In the genomic region with DNA sequence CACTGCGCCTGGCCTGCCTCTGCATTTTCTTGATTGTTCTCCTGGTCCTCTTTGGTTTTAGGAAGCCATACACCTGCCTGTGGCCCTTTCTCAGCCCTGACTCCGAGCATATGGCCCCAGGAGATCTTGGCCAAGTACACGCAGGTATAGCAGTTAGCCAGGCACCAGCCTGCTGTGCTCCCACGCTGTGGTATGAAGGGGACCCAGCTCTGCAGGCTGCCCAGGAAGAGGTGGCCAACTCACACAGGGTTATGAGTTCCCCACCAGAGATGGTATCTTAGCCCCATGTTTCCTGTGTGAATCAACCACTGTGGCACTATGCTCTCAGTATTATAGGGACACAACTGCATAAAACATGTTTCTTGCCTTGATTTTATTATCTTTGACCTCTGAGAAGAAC, we compare ENCODE assay signal across 11 cellular contexts. TPM values are rescaled to one million over a fixed set of nuclear protein-coding genes. Genes with fewer than 3 reads are reported as not detected.
DNase-seq lines count a peak whose midpoint lies in the region; ATAC-seq and TF ChIP-seq lines count a peak whose summit lies in the region.
"Had no signal": no experiment of that assay in that cellular context is flagged by ENCODE, and none has a peak within 500 bp of the region (broad histone marks: within the 10 kb centered on the region; RNA-seq: fewer than 3 reads in every experiment).

No MANE protein-coding gene starts in this region.

- H3K9me3 Mint-ChIP-seq in effector memory CD8-positive, alpha-beta T cell, result no peaks in the 10 kb centered on the region

- no peaks in the 10 kb centered on the region for H3K27me3 Mint-ChIP-seq in effector memory CD8-positive, alpha-beta T cell

- intact Hi-C loops in left ventricle myocardium superior (cut with micrococcal nuclease), result no loop called here

- H3K4me1 Mint-ChIP-seq in effector memory CD8-positive, alpha-beta T cell (ENCODE audit: low read depth in 2 of 2), result peaks cover 55 to 58% of the 10 kb centered on the region in 2 donors

- H3K4me3 ChIP-seq in foreskin fibroblast (ENCODE audit: low read depth in 1 of 2, low read length in 2 of 2), result no peak overlapping the region
- H3K4me3 ChIP-seq: ascending aorta, psoas muscle, uterus had no signal

- DNase-seq in KG1 (lab: John Stamatoyannopoulos, UW), result peak; percentile 24
- peak; percentile 76 for DNase-seq in activated CD8-positive, alpha-beta memory T cell treated with anti-CD3 and anti-CD28 coated beads for 24 hours
- peak; percentile 59 to 63 (median 62) for DNase-seq in effector memory CD8-positive, alpha-beta T cell
- peak; percentile 46 to 51 for DNase-seq in stimulated activated CD8-positive, alpha-beta memory T cell treated with anti-CD3 and anti-CD28 coated beads, Interleukin-2, amount 100 ng/mL, for 48 hours (ENCODE audit: low read depth in 2 of 2)
- DNase-seq in left ventricle myocardium superior, result no peak
- no peak for DNase-seq in foreskin fibroblast
- DNase-seq in NCI-H1930 (lab: John Stamatoyannopoulos, UW), result no peak
- DNase-seq: psoas muscle, uterus had no signal

- peak overlapping the region; percentile 79 to 82 for H3K4me3 Mint-ChIP-seq in effector memory CD8-positive, alpha-beta T cell

- no peak for TF ChIP-seq CTCF in foreskin fibroblast (IDR thresholded peaks at IDR 0.05; ENCODE audit: low read depth, low read length)

- H3K36me3 Mint-ChIP-seq in effector memory CD8-positive, alpha-beta T cell (ENCODE audit: insufficient read depth), result peaks cover 20% of the 10 kb centered on the region

- peak overlapping the region; percentile 67 to 90 for H3K27ac Mint-ChIP-seq in effector memory CD8-positive, alpha-beta T cell

- ATAC-seq in effector memory CD8-positive, alpha-beta T cell (replicated peaks), result peak; percentile 97
- ATAC-seq in GM18858 (IDR thresholded peaks at IDR 0.05; ENCODE audit: unreplicated experiment) (no peak), left ventricle myocardium superior (no peak)
- ATAC-seq: psoas muscle had no signal

RNA-seq across cellular contexts. Expression of gene SGSM3, which starts 31.1 kb away (rescaled TPM):
- 40.8 TPM for total RNA-seq in left ventricle myocardium superior

RNA-seq across cellular contexts. Expression of gene ADSL, which starts 55.2 kb away (rescaled TPM):
- total RNA-seq in left ventricle myocardium superior, result 56.6 TPM

Comparison
In these comparisons a context has a peak if more than half of its experiments do, and no peak if none do; other contexts are left out.
1. DNase-seq: peak in KG1 (single experiment), activated CD8-positive, alpha-beta memory T cell treated with anti-CD3 and anti-CD28 coated beads for 24 hours (single experiment), effector memory CD8-positive, alpha-beta T cell (3 of 3) and stimulated activated CD8-positive, alpha-beta memory T cell treated with anti-CD3 and anti-CD28 coated beads, Interleukin-2, amount 100 ng/mL, for 48 hours (2 of 2); none in left ventricle myocardium superior (single experiment), foreskin fibroblast (0 of 2) and NCI-H1930 (0 of 2).